Comparison of ENCODE assay signal across 8 cellular contexts in genomic region chr16:14202697-14203096, GRCh38.
DNase-seq lines count a peak whose midpoint lies in the region; ATAC-seq and TF ChIP-seq lines count a peak whose summit lies in the region.

No MANE protein-coding gene starts in this region.

- no peak overlapping the region for H3K27ac Mint-ChIP-seq in glutamatergic neuron (ENCODE audit: unreplicated experiment)
- no peak overlapping the region for H3K27ac Mint-ChIP-seq in activated naive CD4-positive, alpha-beta T cell treated with anti-CD3 and anti-CD28 coated beads, Interleukin-2, amount 10 ng/mL, durations not matched to agents 7 days and 5 days

- intact Hi-C loops in PC-3 (cut with micrococcal nuclease) (no loop called here), testis (cut with DNase I; ENCODE audit: low total_unique reads) (no loop called here)

- TF ChIP-seq POLR2A in testis (IDR thresholded peaks at IDR 0.05) (no peak), suprapubic skin (IDR thresholded peaks at IDR 0.05) (no peak)

- no peak for TF ChIP-seq EP300 in suprapubic skin (IDR thresholded peaks at IDR 0.05)

- H3K4me1 Mint-ChIP-seq in glutamatergic neuron (ENCODE audit: low read depth, unreplicated experiment) = no peaks in the 10 kb centered on the region
- peaks cover 10% of the 10 kb centered on the region for H3K4me1 Mint-ChIP-seq in activated naive CD4-positive, alpha-beta T cell treated with anti-CD3 and anti-CD28 coated beads, Interleukin-2, amount 10 ng/mL, durations not matched to agents 7 days and 5 days

- no peaks in the 10 kb centered on the region for H3K9me2 ChIP-seq in PC-3 (replicated peaks; ENCODE audit: low read length)

- H4K20me1 ChIP-seq in PC-3 (ENCODE audit: low read length) = no peaks in the 10 kb centered on the region

- ATAC-seq in PC-3 (peak; percentile 27; the same call in 1 of the 2 replicates), GM19324 (IDR thresholded peaks at IDR 0.05; ENCODE audit: low FRiP score, unreplicated experiment) (no peak)

- H3K9ac ChIP-seq in PC-3 (ENCODE audit: low read length) = no peak overlapping the region

- POLR2A ChIA-PET in HEK293 (lab: Yijun Ruan, JAX) (no interaction called here), PC-3 (lab: Charles Lee; ENCODE audit: unreplicated experiment) (no interaction called here)

- H3K79me2 ChIP-seq in PC-3 (ENCODE audit: low read length) = no peaks in the 10 kb centered on the region

- H3K9me3 ChIP-seq in HEK293 (ENCODE audit: control insufficient read depth, insufficient read depth, low read depth, low read length) (no peaks in the 10 kb centered on the region), PC-3 (ENCODE audit: low read length) (no peaks in the 10 kb centered on the region), testis (no peaks in the 10 kb centered on the region), suprapubic skin (no peaks in the 10 kb centered on the region)

- no peak overlapping the region for H3K4me3 ChIP-seq in HEK293 (ENCODE audit: low read depth, low read length)
- H3K4me3 ChIP-seq in PC-3 (ENCODE audit: low read length) = no peak overlapping the region
- no peak overlapping the region for H3K4me3 ChIP-seq in testis
- H3K4me3 ChIP-seq in suprapubic skin = no peak overlapping the region

- CTCF ChIA-PET in HEK293 (lab: Yijun Ruan, JAX) = interaction anchor here (0.7 to 1.3 kb wide), 4 partner anchors 12 to 266 kb away, joined by 3 read pairs; no protein-coding TSS in a partner anchor
- CTCF ChIA-PET in PC-3 (lab: Charles Lee) = no interaction called here
- CTCF ChIA-PET in activated naive CD4-positive, alpha-beta T cell treated with anti-CD3 and anti-CD28 coated beads, Interleukin-2, amount 10 ng/mL, durations not matched to agents 7 days and 5 days (lab: Charles Lee) = interaction anchor here (0.9 to 1.4 kb wide), 3 partner anchors 12 to 17 kb away, joined by 3 to 5 read pairs (median 3); no protein-coding TSS in a partner anchor

- H3K4me3 Mint-ChIP-seq in glutamatergic neuron (ENCODE audit: unreplicated experiment) = no peak overlapping the region
- no peak overlapping the region for H3K4me3 Mint-ChIP-seq in activated naive CD4-positive, alpha-beta T cell treated with anti-CD3 and anti-CD28 coated beads, Interleukin-2, amount 10 ng/mL, durations not matched to agents 7 days and 5 days

- DNase-seq in PC-3 (peak; percentile 19), glutamatergic neuron (no peak), testis (no peak), suprapubic skin (ENCODE audit: low spot score in 2 of 2) (no peak)
- DNase-seq in activated effector memory CD4-positive, alpha-beta T cell treated with Interleukin-2 at 50 U/mL for 16 hours = no peak
- no peak for DNase-seq in activated naive CD4-positive, alpha-beta T cell treated with anti-CD3 and anti-CD28 coated beads, Interleukin-2, amount 10 ng/mL, durations not matched to agents 7 days and 5 days

- H3K4me2 ChIP-seq in PC-3 (ENCODE audit: low read length) = no peak overlapping the region

- H3K36me3 Mint-ChIP-seq in glutamatergic neuron (ENCODE audit: unreplicated experiment) = no peaks in the 10 kb centered on the region
- no peaks in the 10 kb centered on the region for H3K36me3 Mint-ChIP-seq in activated naive CD4-positive, alpha-beta T cell treated with anti-CD3 and anti-CD28 coated beads, Interleukin-2, amount 10 ng/mL, durations not matched to agents 7 days and 5 days

- H3K4me1 ChIP-seq in HEK293 (ENCODE audit: control insufficient read depth, insufficient read depth, low read length) = peaks cover 6% of the 10 kb centered on the region; the same call in 1 of the 2 replicates
- H3K4me1 ChIP-seq in PC-3 (ENCODE audit: insufficient read depth, low read length) = peaks cover 11% of the 10 kb centered on the region
- H3K4me1 ChIP-seq in testis = peaks cover 15% of the 10 kb centered on the region
- H3K4me1 ChIP-seq in suprapubic skin = peaks cover 4% of the 10 kb centered on the region

- no peaks in the 10 kb centered on the region for H3F3A ChIP-seq in PC-3 (ENCODE audit: low read length, unreplicated experiment)

- H3K27me3 Mint-ChIP-seq in glutamatergic neuron (ENCODE audit: unreplicated experiment) = no peaks in the 10 kb centered on the region
- H3K27me3 Mint-ChIP-seq in activated naive CD4-positive, alpha-beta T cell treated with anti-CD3 and anti-CD28 coated beads, Interleukin-2, amount 10 ng/mL, durations not matched to agents 7 days and 5 days = no peaks in the 10 kb centered on the region

- H3K27ac ChIP-seq in HEK293 (ENCODE audit: extremely low read depth, low read depth, low read length) (no peak overlapping the region), PC-3 (ENCODE audit: low read length) (no peak overlapping the region), testis (peak overlapping the region; percentile 1 to 47), suprapubic skin (no peak overlapping the region)

- BruUV-seq in PC-3 (replicated peaks; lab: Mats Ljungman, UMichigan) = no TSS peak

- H3K27me3 ChIP-seq in PC-3 (ENCODE audit: low read length) (no peaks in the 10 kb centered on the region), testis (no peaks in the 10 kb centered on the region), suprapubic skin (no peaks in the 10 kb centered on the region)

- H3K36me3 ChIP-seq in HEK293 (ENCODE audit: control insufficient read depth in 2 of 2, insufficient read depth in 1 of 2, low read length in 2 of 2) = no peaks in the 10 kb centered on the region
- no peaks in the 10 kb centered on the region for H3K36me3 ChIP-seq in PC-3 (ENCODE audit: low read depth, low read length)
- no peaks in the 10 kb centered on the region for H3K36me3 ChIP-seq in testis (ENCODE audit: low read depth, missing control alignments)
- H3K36me3 ChIP-seq in suprapubic skin = no peaks in the 10 kb centered on the region

- TF ChIP-seq CTCF in HEK293 (tag by site-specific recombination; IDR thresholded peaks at IDR 0.05) = no peak
- TF ChIP-seq CTCF in PC-3 (conservative IDR thresholded peaks at IDR 0.05; ENCODE audit: low read depth, low read length) = peak; percentile 48; the same call in 1 of the 2 replicates
- peak; percentile 21 for TF ChIP-seq CTCF in glutamatergic neuron (IDR thresholded peaks at IDR 0.05; ENCODE audit: partially characterized antibody, unreplicated experiment)
- peak in 1 of 3 experiments; percentile 52 for TF ChIP-seq CTCF in testis (IDR thresholded peaks at IDR 0.05)
- TF ChIP-seq CTCF in suprapubic skin (IDR thresholded peaks at IDR 0.05) = peak in 1 of 2 donors; percentile 36

- no peaks in the 10 kb centered on the region for H3K9me3 Mint-ChIP-seq in glutamatergic neuron (ENCODE audit: unreplicated experiment)
- H3K9me3 Mint-ChIP-seq in activated naive CD4-positive, alpha-beta T cell treated with anti-CD3 and anti-CD28 coated beads, Interleukin-2, amount 10 ng/mL, durations not matched to agents 7 days and 5 days = no peaks in the 10 kb centered on the region

- H2AFZ ChIP-seq in PC-3 (ENCODE audit: low read length) = no peak overlapping the region

TF ChIP-seq in HEK293, 187 proteins besides CTCF, POLR2A, EP300 and RAD21:
- TF ChIP-seq ZBTB20 (tag by site-specific recombination; IDR thresholded peaks at IDR 0.05) (peak; percentile 59; the same call in 1 of the 2 replicates), OSR2 (tag by site-specific recombination; IDR thresholded peaks at IDR 0.05) (0 out of 2 replicates have a peak, but pooled peaks have one; percentile 28), GLI4 (tag by site-specific recombination; IDR thresholded peaks at IDR 0.05) (no peak)

Comparison
In these comparisons a context has a peak if more than half of its experiments do, and no peak if none do; other contexts are left out.
1. H3K27ac ChIP-seq: peak in testis (2 of 2); none in HEK293 (single experiment), PC-3 (single experiment) and suprapubic skin (single experiment).